In genomic region chr7:86058649-86059048, GRCh38 we compare ENCODE assay signal across 29 cellular contexts.
"Had no signal": no experiment of that assay in that cellular context is flagged by ENCODE, and none has a peak within 500 bp of the region (broad histone marks: within the 10 kb centered on the region; RNA-seq: fewer than 3 reads in every experiment).

No MANE protein-coding gene starts in this region.

- H3K4me1 Mint-ChIP-seq: naive thymus-derived CD4-positive, alpha-beta T cell; nephron; neural progenitor cell; stimulated activated effector memory CD8-positive, alpha-beta T cell treated with anti-CD3 and anti-CD28 coated beads, Interleukin-12 subunit alpha, Interleukin-12 subunit beta, amount 100 ng/mL, for 72 hours had no signal

- H3K36me3 Mint-ChIP-seq: neural progenitor cell; stimulated activated effector memory CD8-positive, alpha-beta T cell treated with anti-CD3 and anti-CD28 coated beads, Interleukin-12 subunit alpha, Interleukin-12 subunit beta, amount 100 ng/mL, for 72 hours; type B pancreatic cell had no signal

- H3K79me2 ChIP-seq: hepatocyte, parathyroid adenoma had no signal

- H3K27me3 ChIP-seq: dorsolateral prefrontal cortex, esophagus muscularis mucosa, foreskin keratinocyte, gastroesophageal sphincter, heart left ventricle, hepatocyte, left lung, neural progenitor cell, right lobe of liver, testis, tibial artery, uterus had no signal

- ATAC-seq: foreskin keratinocyte; gastroesophageal sphincter; heart left ventricle; left cardiac atrium; left lung; naive thymus-derived CD4-positive, alpha-beta T cell; stimulated activated effector memory CD8-positive, alpha-beta T cell treated with anti-CD3 and anti-CD28 coated beads, Interleukin-12 subunit alpha, Interleukin-12 subunit beta, amount 100 ng/mL, for 72 hours; stimulated activated naive CD8-positive, alpha-beta T cell treated with anti-CD3 and anti-CD28 coated beads, Interleukin-15, Interleukin-2, amounts not matched to agents 100 U/mL and 50 U/mL, for 24 hours had no signal

- H3K4me3 Mint-ChIP-seq: naive thymus-derived CD4-positive, alpha-beta T cell; nephron; neural progenitor cell; stimulated activated effector memory CD8-positive, alpha-beta T cell treated with anti-CD3 and anti-CD28 coated beads, Interleukin-12 subunit alpha, Interleukin-12 subunit beta, amount 100 ng/mL, for 72 hours; type B pancreatic cell had no signal

- H3K9ac ChIP-seq: neural progenitor cell, parathyroid adenoma had no signal

- H3K4me1 ChIP-seq: esophagus muscularis mucosa, foreskin keratinocyte, gastroesophageal sphincter, heart left ventricle, left lung, neural progenitor cell, parathyroid adenoma, right lobe of liver, testis, tibial artery, uterus had no signal

- H2AFZ ChIP-seq: hepatocyte, neural progenitor cell, parathyroid adenoma had no signal

- H3K27me3 Mint-ChIP-seq: naive thymus-derived CD4-positive, alpha-beta T cell; progenitor cell of endocrine pancreas; type B pancreatic cell had no signal

- H3K27ac Mint-ChIP-seq: naive thymus-derived CD4-positive, alpha-beta T cell; nephron; neural progenitor cell; progenitor cell of endocrine pancreas; stimulated activated effector memory CD8-positive, alpha-beta T cell treated with anti-CD3 and anti-CD28 coated beads, Interleukin-12 subunit alpha, Interleukin-12 subunit beta, amount 100 ng/mL, for 72 hours; type B pancreatic cell had no signal

- H3K4me2 ChIP-seq: hepatocyte, neural progenitor cell, smooth muscle cell had no signal

- H3K9me3 ChIP-seq: right lobe of liver, testis had no signal

- H3K4me3 ChIP-seq: dorsolateral prefrontal cortex, esophagus muscularis mucosa, gastroesophageal sphincter, heart left ventricle, hepatocyte, left lung, neural progenitor cell, right lobe of liver, smooth muscle cell, testis, tibial artery, uterus had no signal

- H3K27ac ChIP-seq: dorsolateral prefrontal cortex, epithelial cell of prostate, esophagus muscularis mucosa, foreskin keratinocyte, gastroesophageal sphincter, heart left ventricle, hepatocyte, left lung, neural progenitor cell, parathyroid adenoma, right lobe of liver, testis, tibial artery, uterus had no signal

- DNase-seq: dorsolateral prefrontal cortex; effector CD4-positive, alpha-beta T cell; foreskin keratinocyte; left cardiac atrium; left lung; mammary epithelial cell; mesendoderm; midbrain; naive thymus-derived CD4-positive, alpha-beta T cell; stimulated activated CD4-positive, alpha-beta T cell treated with anti-CD3 and anti-CD28 coated beads, Interleukin-2, amount 100 ng/mL, for 24 hours; stimulated activated CD4-positive, alpha-beta T cell treated with anti-CD3 and anti-CD28 coated beads, Interleukin-4, amount 100 ng/mL, for 24 hours; stimulated activated naive CD8-positive, alpha-beta T cell treated with anti-CD3 and anti-CD28 coated beads, Interleukin-15, Interleukin-2, amounts not matched to agents 100 U/mL and 50 U/mL, for 24 hours; substantia nigra; testis; tibial artery; uterus had no signal

- H3K36me3 ChIP-seq: esophagus muscularis mucosa, gastroesophageal sphincter, heart left ventricle, left lung, neural progenitor cell, right lobe of liver, tibial artery, uterus had no signal
